In genomic region chr12:119695034-119695433, GRCh38 we compare ENCODE assay signal across 11 cellular contexts. TPM values are rescaled to one million over a fixed set of nuclear protein-coding genes. Genes with fewer than 3 reads are reported as not detected.
A peak's percentile ranks its signal among the peaks of the same experiment; 100 is the strongest.
DNase-seq lines count a peak whose midpoint lies in the region; ATAC-seq, FAIRE-seq and TF ChIP-seq lines count a peak whose summit lies in the region.
"Had no signal": no experiment of that assay in that cellular context is flagged by ENCODE, and none has a peak within 500 bp of the region (broad histone marks: within the 10 kb centered on the region; RNA-seq: fewer than 3 reads in every experiment).

No MANE protein-coding gene starts in this region.

- no peak overlapping the region for H3K18ac ChIP-seq in mesendoderm (ENCODE audit: low read length)

- no peaks in the 10 kb centered on the region for H3K79me1 ChIP-seq in mesendoderm (ENCODE audit: low read length)

- H3K36me3 ChIP-seq in mesendoderm (ENCODE audit: control insufficient read depth, insufficient read depth, low read length), result peaks cover 2% of the 10 kb centered on the region

- no peak overlapping the region for H3K23ac ChIP-seq in mesendoderm (ENCODE audit: low read length)

- TF ChIP-seq CTCF in D721Med (IDR thresholded peaks at IDR 0.05; ENCODE audit: insufficient read depth, missing control alignments), result peak; percentile 39
- TF ChIP-seq CTCF in lower leg skin (IDR thresholded peaks at IDR 0.05), result no peak

- no peak overlapping the region for H2AK5ac ChIP-seq in mesendoderm (ENCODE audit: low read length)

- H3K4me1 ChIP-seq in mesendoderm (ENCODE audit: control insufficient read depth, low read depth, low read length), result no peaks in the 10 kb centered on the region

- no peak overlapping the region for H3K27ac ChIP-seq in mesendoderm (ENCODE audit: low read depth, low read length)

- in situ Hi-C loops in T47D (cut with HindIII; ENCODE audit: low pct_unique_long_range_greater_than_20kb, low sequenced_read_pairs), result no loop called here

- H4K8ac ChIP-seq in mesendoderm (ENCODE audit: low read depth, low read length), result no peak overlapping the region

- FAIRE-seq in D721Med (lab: Jason Lieb, UNC) (no peak), HTR-8/SVneo (lab: Jason Lieb, UNC) (no peak)
- FAIRE-seq: GM12891 had no signal

- TF ChIP-seq POLR2A in lower leg skin (IDR thresholded peaks at IDR 0.05), result no peak

- H2BK5ac ChIP-seq in mesendoderm (ENCODE audit: low read length), result no peak overlapping the region

- no peak overlapping the region for H2BK120ac ChIP-seq in mesendoderm (ENCODE audit: low read depth, low read length)

- WGBS in mesendoderm (ENCODE audit: extremely low coverage, insufficient coverage, low lambda C conversion rate), result no CpG with 5 or more reads among the region's 4 CpGs
- WGBS in lower leg skin, 2 donors, result 85 to 90% methylated on average over 4 of the region's 4 CpGs

- no peak overlapping the region for H3K4ac ChIP-seq in mesendoderm (ENCODE audit: low read depth, low read length)

- DNase-seq in D721Med (ENCODE audit: insufficient read length, low spot score) (no peak), HTR-8/SVneo (ENCODE audit: insufficient read length, low spot score) (peak; percentile 10), T47D (ENCODE audit: low read depth in 1 of 2, low spot score in 1 of 2) (peak; percentile 25 to 40), mesendoderm (peak; percentile 53), lower leg skin (ENCODE audit: low spot score in 2 of 2) (no peak), NCI-H1436 treated with DMSO at 0.1 percent for 48 hours (lab: John Stamatoyannopoulos, UW) (no peak)
- DNase-seq: activated CD4-positive, alpha-beta T cell treated with anti-CD3 and anti-CD28 coated beads, Interleukin-2, amount 50 U/mL, for 1 hour; NCI-H345 had no signal

- no peak overlapping the region for H3K4me2 ChIP-seq in mesendoderm (ENCODE audit: low read length)

- H4K5ac ChIP-seq in mesendoderm (ENCODE audit: low read length), result no peak overlapping the region

- H3K9ac ChIP-seq in mesendoderm (ENCODE audit: low read length), result no peak overlapping the region

- no peak overlapping the region for H3K4me3 ChIP-seq in mesendoderm (ENCODE audit: low read length)
- H3K4me3 ChIP-seq in lower leg skin (ENCODE audit: low read depth, poor library complexity, severe bottlenecking), result no peak overlapping the region

- ATAC-seq in HG03432 (IDR thresholded peaks at IDR 0.05; ENCODE audit: unreplicated experiment) (no peak), GM18498 (IDR thresholded peaks at IDR 0.05; ENCODE audit: unreplicated experiment) (no peak)

- intact Hi-C loops in lower leg skin (cut with DNase I; ENCODE audit: low total_unique reads), result no loop called here

- no peaks in the 10 kb centered on the region for H3K79me2 ChIP-seq in mesendoderm (ENCODE audit: control insufficient read depth, insufficient read depth, low read length)

- H3K27me3 ChIP-seq in mesendoderm (ENCODE audit: insufficient read depth, low read length, poor library complexity), result no peaks in the 10 kb centered on the region

- no peak overlapping the region for H2BK15ac ChIP-seq in mesendoderm (replicated peaks; ENCODE audit: low read depth)

- H3K56ac ChIP-seq in mesendoderm (ENCODE audit: low read length), result no peak overlapping the region

RNA-seq across cellular contexts. Expression of gene PRKAB1, which starts 27.1 kb away (rescaled TPM):
- 21.5 TPM for polyA plus RNA-seq in mesendoderm (2013, experiment 1 of 2)
- 19.4 TPM for polyA plus RNA-seq in mesendoderm (2013, experiment 2 of 2)
- 10 to 100 TPM; 12.6 to 24.0 (median 15.2) TPM for total RNA-seq in lower leg skin

Comparison
In these comparisons a context has a peak if more than half of its experiments do, and no peak if none do; other contexts are left out.
1. DNase-seq: peak in HTR-8/SVneo (single experiment), T47D (2 of 2) and mesendoderm (single experiment); none in D721Med (single experiment), lower leg skin (0 of 2) and NCI-H1436 treated with DMSO at 0.1 percent for 48 hours (single experiment).